Comparison of ENCODE assay signal across 27 cellular contexts in genomic region chr2:46559257-46559656, GRCh38. TPM values are rescaled to one million over a fixed set of nuclear protein-coding genes. Genes with fewer than 3 reads are reported as not detected.
DNase-seq lines count a peak whose midpoint lies in the region; ATAC-seq and TF ChIP-seq lines count a peak whose summit lies in the region.
"Had no signal": no experiment of that assay in that cellular context is flagged by ENCODE, and none has a peak within 500 bp of the region (broad histone marks: within the 10 kb centered on the region; RNA-seq: fewer than 3 reads in every experiment).

No MANE protein-coding gene starts in this region.

- H3K4me3 ChIP-seq in BLaER1, result no peak overlapping the region
- H3K4me3 ChIP-seq in CD4-positive, CD25-positive, alpha-beta regulatory T cell (ENCODE audit: low read depth, low read length), result no peak overlapping the region
- no peak overlapping the region for H3K4me3 ChIP-seq in neural progenitor cell
- H3K4me3 ChIP-seq: ascending aorta, PC-9, smooth muscle cell, suprapubic skin had no signal

- no peak overlapping the region for H3K4me3 Mint-ChIP-seq in CD4-positive, CD25-positive, alpha-beta regulatory T cell
- H3K4me3 Mint-ChIP-seq in activated naive CD8-positive, alpha-beta T cell treated with anti-CD3 and anti-CD28 coated beads, Interleukin-2, amount 10 ng/mL, durations not matched to agents 7 days and 5 days, result no peak overlapping the region
- H3K4me3 Mint-ChIP-seq in neural progenitor cell, result no peak overlapping the region

- no peak overlapping the region for H3K27ac ChIP-seq in BLaER1
- no peak overlapping the region for H3K27ac ChIP-seq in CD4-positive, CD25-positive, alpha-beta regulatory T cell (ENCODE audit: insufficient read depth, low read length, poor library complexity, severe bottlenecking)
- H3K27ac ChIP-seq in neural progenitor cell, result no peak overlapping the region
- H3K27ac ChIP-seq: ascending aorta, C4-2B, PC-9, suprapubic skin had no signal

- no peak overlapping the region for H3K9ac ChIP-seq in BLaER1
- H3K9ac ChIP-seq in neural progenitor cell, result no peak overlapping the region

- no peaks in the 10 kb centered on the region for H3K27me3 ChIP-seq in BLaER1
- H3K27me3 ChIP-seq in CD4-positive, CD25-positive, alpha-beta regulatory T cell (ENCODE audit: control insufficient read depth, insufficient read depth, low read length), result no peaks in the 10 kb centered on the region
- H3K27me3 ChIP-seq in neural progenitor cell, result no peaks in the 10 kb centered on the region
- H3K27me3 ChIP-seq: ascending aorta, suprapubic skin had no signal

- H2AFZ ChIP-seq in neural progenitor cell (replicated peaks), result no peak overlapping the region
- H2AFZ ChIP-seq: PC-9 had no signal

- no peak for DNase-seq in CD4-positive, CD25-positive, alpha-beta regulatory T cell
- DNase-seq in activated naive CD8-positive, alpha-beta T cell treated with anti-CD3 and anti-CD28 coated beads, Interleukin-2, amount 10 ng/mL, durations not matched to agents 7 days and 5 days, result no peak
- DNase-seq in neural progenitor cell (ENCODE audit: low spot score), result no peak
- no peak for DNase-seq in DMS114 treated with DMSO at 0.1 percent for 48 hours (lab: John Stamatoyannopoulos, UW; ENCODE audit: unreplicated experiment)
- no peak for DNase-seq in activated T-cell treated with anti-CD3 and anti-CD28 coated beads for 4 hours
- DNase-seq in activated effector memory CD4-positive, alpha-beta T cell treated with Interleukin-2 at 50 U/mL for 16 hours, result no peak
- no peak for DNase-seq in GM10248 (ENCODE audit: extremely low spot score)
- DNase-seq: activated CD4-positive, alpha-beta T cell treated with anti-CD3 and anti-CD28 coated beads, Interleukin-2, amount 50 U/mL, for 4 hours; activated CD8-positive, alpha-beta memory T cell treated with anti-CD3 and anti-CD28 coated beads, Interleukin-2, amount 50 U/mL, for 4 hours; EL; GOT3; hippocampal formation; mesenchymal stem cell; NCI-H1092 treated with DMSO at 0.1 percent for 48 hours; NCI-H187; NCI-H2171; NCI-H510A treated with DMSO at 0.1 percent for 48 hours; PC-9; stimulated activated CD4-positive, alpha-beta T cell treated with anti-CD3 and anti-CD28 coated beads, Interleukin-2, amount 100 ng/mL, for 24 hours had no signal

- POLR2A ChIA-PET in activated naive CD8-positive, alpha-beta T cell treated with anti-CD3 and anti-CD28 coated beads, Interleukin-2, amount 10 ng/mL, durations not matched to agents 7 days and 5 days (lab: Charles Lee), result no interaction called here
- POLR2A ChIA-PET in GM10248 (lab: Yijun Ruan, JAX), result interaction anchor here (0.6 to 1.0 kb wide), 2 partner anchors 9 to 39 kb away, joined by 3 to 4 read pairs; no protein-coding TSS in a partner anchor

- peaks cover 36% of the 10 kb centered on the region for H3K36me3 ChIP-seq in BLaER1
- H3K36me3 ChIP-seq in CD4-positive, CD25-positive, alpha-beta regulatory T cell (ENCODE audit: control insufficient read depth, insufficient read depth, low read length), result peaks cover 3% of the 10 kb centered on the region
- no peaks in the 10 kb centered on the region for H3K36me3 ChIP-seq in neural progenitor cell

- H3F3A ChIP-seq in neural progenitor cell (ENCODE audit: low read depth), result no peaks in the 10 kb centered on the region

- H3K79me2 ChIP-seq in neural progenitor cell (ENCODE audit: low read depth), result no peaks in the 10 kb centered on the region

- peaks cover 26 to 47% (median 37%) of the 10 kb centered on the region in 4 donors for H3K4me1 Mint-ChIP-seq in CD4-positive, CD25-positive, alpha-beta regulatory T cell
- H3K4me1 Mint-ChIP-seq in activated naive CD8-positive, alpha-beta T cell treated with anti-CD3 and anti-CD28 coated beads, Interleukin-2, amount 10 ng/mL, durations not matched to agents 7 days and 5 days, result peaks cover 17% of the 10 kb centered on the region
- peaks cover 44% of the 10 kb centered on the region for H3K4me1 Mint-ChIP-seq in neural progenitor cell

- H3K4me2 ChIP-seq in BLaER1, result peak overlapping the region; percentile 57
- no peak overlapping the region for H3K4me2 ChIP-seq in neural progenitor cell
- H3K4me2 ChIP-seq: PC-9, smooth muscle cell had no signal

- H3K36me3 Mint-ChIP-seq in CD4-positive, CD25-positive, alpha-beta regulatory T cell, result peaks cover 41% of the 10 kb centered on the region
- H3K36me3 Mint-ChIP-seq in activated naive CD8-positive, alpha-beta T cell treated with anti-CD3 and anti-CD28 coated beads, Interleukin-2, amount 10 ng/mL, durations not matched to agents 7 days and 5 days, result peaks cover 25% of the 10 kb centered on the region
- peaks cover 30% of the 10 kb centered on the region for H3K36me3 Mint-ChIP-seq in neural progenitor cell

- H3K9me3 ChIP-seq in BLaER1 (peaks cover 23% of the 10 kb centered on the region), neural progenitor cell (ENCODE audit: low read depth) (no peaks in the 10 kb centered on the region)
- peaks cover 4 to 6% of the 10 kb centered on the region in 2 experiments for H3K9me3 ChIP-seq in CD4-positive, CD25-positive, alpha-beta regulatory T cell (ENCODE audit: control insufficient read depth in 2 of 2, low read length in 2 of 2)

- H4K20me1 ChIP-seq in BLaER1, result peaks cover 38% of the 10 kb centered on the region
- no peaks in the 10 kb centered on the region for H4K20me1 ChIP-seq in neural progenitor cell (ENCODE audit: low read depth)

- peaks cover 38% of the 10 kb centered on the region for H3K4me1 ChIP-seq in BLaER1
- H3K4me1 ChIP-seq in CD4-positive, CD25-positive, alpha-beta regulatory T cell (ENCODE audit: control insufficient read depth, insufficient read depth, low read length, poor library complexity, severe bottlenecking), result peaks cover 2% of the 10 kb centered on the region
- H3K4me1 ChIP-seq in neural progenitor cell, result peaks cover 20% of the 10 kb centered on the region

- TF ChIP-seq CTCF in neural progenitor cell (IDR thresholded peaks at IDR 0.05), result no peak
- no peak for TF ChIP-seq CTCF in GM10248 (IDR thresholded peaks at IDR 0.05; ENCODE audit: control extremely low read depth, extremely low read depth, low read depth, missing control alignments)

- ATAC-seq in CD4-positive, CD25-positive, alpha-beta regulatory T cell (ENCODE audit: low read depth in 2 of 2), result no peak
- ATAC-seq in activated naive CD8-positive, alpha-beta T cell treated with anti-CD3 and anti-CD28 coated beads, Interleukin-2, amount 10 ng/mL, durations not matched to agents 7 days and 5 days (ENCODE audit: low read depth), result no peak
- ATAC-seq: activated naive CD4-positive, alpha-beta T cell treated with anti-CD3 and anti-CD28 coated beads, Interleukin-2, amount 50 U/mL, for 72 hours; HepG2; Right ventricle myocardium inferior had no signal

- no peaks in the 10 kb centered on the region for H3K27me3 Mint-ChIP-seq in CD4-positive, CD25-positive, alpha-beta regulatory T cell
- no peaks in the 10 kb centered on the region for H3K27me3 Mint-ChIP-seq in activated naive CD8-positive, alpha-beta T cell treated with anti-CD3 and anti-CD28 coated beads, Interleukin-2, amount 10 ng/mL, durations not matched to agents 7 days and 5 days
- no peaks in the 10 kb centered on the region for H3K27me3 Mint-ChIP-seq in neural progenitor cell (ENCODE audit: insufficient read depth, low read depth)

- H3K27ac Mint-ChIP-seq in CD4-positive, CD25-positive, alpha-beta regulatory T cell, result peak overlapping the region in 2 of 3 donors; percentile 44 to 51
- peak overlapping the region; percentile 11 for H3K27ac Mint-ChIP-seq in activated naive CD8-positive, alpha-beta T cell treated with anti-CD3 and anti-CD28 coated beads, Interleukin-2, amount 10 ng/mL, durations not matched to agents 7 days and 5 days
- H3K27ac Mint-ChIP-seq in neural progenitor cell, result peak overlapping the region; percentile 29
- H3K27ac Mint-ChIP-seq: activated naive CD4-positive, alpha-beta T cell treated with anti-CD3 and anti-CD28 coated beads, Interleukin-2, amount 50 U/mL, for 72 hours had no signal

- CTCF ChIA-PET in GM10248 (lab: Yijun Ruan, JAX), result interaction anchor here (1.0 to 1.4 kb wide), 2 partner anchors 30 to 42 kb away, joined by 3 read pairs; no protein-coding TSS in a partner anchor

- H3K9me3 Mint-ChIP-seq in CD4-positive, CD25-positive, alpha-beta regulatory T cell, result peaks cover 0 to 6% (median 4%) of the 10 kb centered on the region in 7 donors
- peaks cover 2% of the 10 kb centered on the region for H3K9me3 Mint-ChIP-seq in activated naive CD8-positive, alpha-beta T cell treated with anti-CD3 and anti-CD28 coated beads, Interleukin-2, amount 10 ng/mL, durations not matched to agents 7 days and 5 days
- H3K9me3 Mint-ChIP-seq in neural progenitor cell, result peaks cover 23% of the 10 kb centered on the region

RNA-seq across cellular contexts. Expression of gene ATP6V1E2, which starts 16.9 kb away (rescaled TPM):
- total RNA-seq in CD4-positive, CD25-positive, alpha-beta regulatory T cell, result 5.5 TPM
- 1 to 10 TPM; 4.9 to 8.5 (median 6.2) TPM for polyA plus RNA-seq in CD4-positive, CD25-positive, alpha-beta regulatory T cell
- total RNA-seq in activated naive CD8-positive, alpha-beta T cell treated with anti-CD3 and anti-CD28 coated beads, Interleukin-2, amount 10 ng/mL, durations not matched to agents 7 days and 5 days, result 10 to 100 TPM in 1 of 2 experiments, 1 to 10 TPM in 1; 9.6 to 10.7 TPM
- 1.9 and 3.6 TPM in 2 replicates for total RNA-seq in neural progenitor cell (ENCODE audit: low replicate concordance)

RNA-seq across cellular contexts. Expression of gene RHOQ, which starts 17.0 kb away (rescaled TPM):
- 16.1 TPM for total RNA-seq in CD4-positive, CD25-positive, alpha-beta regulatory T cell
- 1 to 10 TPM in 2 of 4 donors, under 1 TPM in 2; 0.60 to 2.2 (median 1.00) TPM for polyA plus RNA-seq in CD4-positive, CD25-positive, alpha-beta regulatory T cell
- 10 to 100 TPM; 16.7 to 21.8 TPM for total RNA-seq in activated naive CD8-positive, alpha-beta T cell treated with anti-CD3 and anti-CD28 coated beads, Interleukin-2, amount 10 ng/mL, durations not matched to agents 7 days and 5 days
- total RNA-seq in neural progenitor cell (ENCODE audit: low replicate concordance), result 17.4 and 20.8 TPM in 2 replicates

RNA-seq across cellular contexts. Expression of gene PIGF, which starts 57.6 kb away (rescaled TPM):
- 12.5 TPM for total RNA-seq in CD4-positive, CD25-positive, alpha-beta regulatory T cell
- 10 to 100 TPM; 20.0 to 31.1 (median 21.9) TPM for polyA plus RNA-seq in CD4-positive, CD25-positive, alpha-beta regulatory T cell
- total RNA-seq in activated naive CD8-positive, alpha-beta T cell treated with anti-CD3 and anti-CD28 coated beads, Interleukin-2, amount 10 ng/mL, durations not matched to agents 7 days and 5 days, result 10 to 100 TPM; 28.1 to 30.2 TPM
- total RNA-seq in neural progenitor cell (ENCODE audit: low replicate concordance), result 56.8 and 66.4 TPM in 2 replicates

RNA-seq across cellular contexts. Expression of gene CRIPT, which starts 57.8 kb away (rescaled TPM):
- total RNA-seq in CD4-positive, CD25-positive, alpha-beta regulatory T cell, result 18.3 TPM
- 10 to 100 TPM in 3 of 4 donors, 1 to 10 TPM in 1; 9.8 to 19.3 (median 16.3) TPM for polyA plus RNA-seq in CD4-positive, CD25-positive, alpha-beta regulatory T cell
- total RNA-seq in activated naive CD8-positive, alpha-beta T cell treated with anti-CD3 and anti-CD28 coated beads, Interleukin-2, amount 10 ng/mL, durations not matched to agents 7 days and 5 days, result 10 to 100 TPM; 11.5 to 12.3 TPM
- 20.9 and 27.6 TPM in 2 replicates for total RNA-seq in neural progenitor cell (ENCODE audit: low replicate concordance)
